Comparison of ENCODE assay signal across 1 cellular context in genomic region chr14:24284501-24285035, GRCh38.
TF ChIP-seq lines count a peak whose summit lies in the region.

No MANE protein-coding gene starts in this region.

TF ChIP-seq in HepG2, 621 proteins besides CTCF, POLR2A, EP300 and RAD21:
- TF ChIP-seq RERE (CRISPR knock-in tag; IDR thresholded peaks at IDR 0.05; ENCODE audit: low read depth) (no peak), STAG1 (CRISPR knock-in tag; IDR thresholded peaks at IDR 0.05) (no peak), ZNF251 (CRISPR knock-in tag; IDR thresholded peaks at IDR 0.05) (0 out of 2 replicates have a peak, but pooled peaks have one; percentile 60), PRDM4 (CRISPR knock-in tag; IDR thresholded peaks at IDR 0.05; ENCODE audit: borderline replicate concordance) (no peak), ZNF18 (CRISPR knock-in tag; IDR thresholded peaks at IDR 0.05; ENCODE audit: insufficient replicate concordance) (no peak), NFE2L1 (CRISPR knock-in tag; IDR thresholded peaks at IDR 0.05; ENCODE audit: borderline replicate concordance) (0 out of 2 replicates have a peak, but pooled peaks have one; percentile 62), ZNF432 (CRISPR knock-in tag; IDR thresholded peaks at IDR 0.05; ENCODE audit: borderline replicate concordance) (no peak), THAP8 (CRISPR knock-in tag; IDR thresholded peaks at IDR 0.05; ENCODE audit: borderline replicate concordance) (no peak), ZNF687 (CRISPR knock-in tag; IDR thresholded peaks at IDR 0.05) (peak; percentile 9; the same call in 1 of the 2 replicates), ZNF674 (CRISPR knock-in tag; IDR thresholded peaks at IDR 0.05; ENCODE audit: low read depth) (no peak)
